Comparison of ENCODE assay signal across 7 cellular contexts in the genomic region with DNA sequence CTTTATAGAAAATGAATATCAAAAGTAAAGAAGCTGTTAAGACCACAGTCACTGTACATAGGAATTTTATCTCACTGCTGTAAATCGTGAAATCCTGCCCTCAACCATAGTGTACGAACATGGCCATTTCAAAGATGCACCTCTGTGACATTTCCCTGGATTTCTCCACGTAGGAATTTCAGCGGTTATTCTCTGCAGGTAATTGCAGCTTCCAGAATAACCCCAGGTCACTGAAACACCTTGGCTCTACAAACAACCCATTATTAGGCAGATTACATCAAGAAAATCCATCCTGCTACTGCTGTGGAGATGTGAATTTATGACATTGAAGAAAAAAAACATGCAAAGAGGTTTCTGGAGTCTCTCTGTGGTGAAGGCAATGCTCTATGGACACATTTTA.
"Had no signal": no experiment of that assay in that cellular context is flagged by ENCODE, and none has a peak within 500 bp of the region (broad histone marks: within the 10 kb centered on the region; RNA-seq: fewer than 3 reads in every experiment).

No MANE protein-coding gene starts in this region.

- H3K4me3 ChIP-seq: GM23338 had no signal

- DNase-seq: H9, HCEC 1CT, KBM-7 had no signal

- H3K4me2 ChIP-seq: GM23338 had no signal

- H3K27ac Mint-ChIP-seq: GM23338, H9, IgD-negative memory B cell had no signal

- H3K4me3 Mint-ChIP-seq: GM23338, H9, IgD-negative memory B cell had no signal

- ATAC-seq: GM23338, HepG2 had no signal

- H3K27ac ChIP-seq: HL-60 had no signal

- H3K9me3 Mint-ChIP-seq: GM23338 had no signal

- H3K36me3 Mint-ChIP-seq: IgD-negative memory B cell had no signal
